In genomic region chr10:63878428-63878827, GRCh38 we compare ENCODE assay signal across 27 cellular contexts.
"Had no signal": no experiment of that assay in that cellular context is flagged by ENCODE, and none has a peak within 500 bp of the region (broad histone marks: within the 10 kb centered on the region; RNA-seq: fewer than 3 reads in every experiment).

No MANE protein-coding gene starts in this region.

- H3K27ac ChIP-seq: coronary artery, dorsolateral prefrontal cortex, epithelial cell of prostate, esophagus squamous epithelium, gastrocnemius medialis, heart right ventricle, left lung, lower lobe of right lung had no signal

- H3K27me3 ChIP-seq: dorsolateral prefrontal cortex, esophagus squamous epithelium, gastrocnemius medialis, heart right ventricle, left lung had no signal

- H3K36me3 ChIP-seq: esophagus squamous epithelium, gastrocnemius medialis, heart right ventricle, left lung, lower lobe of right lung had no signal

- H3K4me3 ChIP-seq: coronary artery, dorsolateral prefrontal cortex, esophagus squamous epithelium, gastrocnemius medialis, heart right ventricle, left lung, lower lobe of right lung, mucosa of descending colon had no signal

- FAIRE-seq: endometrium, islet of Langerhans, keratinocyte had no signal

- H3K4me1 ChIP-seq: esophagus squamous epithelium, gastrocnemius medialis, heart right ventricle, left lung, lower lobe of right lung had no signal

- ATAC-seq: esophagus mucosa; gastrocnemius medialis; heart right ventricle; left cardiac atrium; left lung; left ventricle myocardium superior; lower lobe of right lung; mucosa of descending colon; naive thymus-derived CD8-positive, alpha-beta T cell had no signal

- DNase-seq: dermis blood vessel endothelial cell; dorsolateral prefrontal cortex; effector CD4-positive, alpha-beta T cell; effector memory CD4-positive, alpha-beta T cell; erythroblast; esophagus squamous epithelium; foreskin fibroblast; foreskin melanocyte; gastrocnemius medialis; glutamatergic neuron; head of caudate nucleus; heart right ventricle; hippocampal formation; left cardiac atrium; left lung; left ventricle myocardium superior; lower lobe of right lung; mesenchymal stem cell; mucosa of descending colon; naive B cell; naive thymus-derived CD8-positive, alpha-beta T cell had no signal
